8 cellular contexts compared by ENCODE assay signal in the genomic region with DNA sequence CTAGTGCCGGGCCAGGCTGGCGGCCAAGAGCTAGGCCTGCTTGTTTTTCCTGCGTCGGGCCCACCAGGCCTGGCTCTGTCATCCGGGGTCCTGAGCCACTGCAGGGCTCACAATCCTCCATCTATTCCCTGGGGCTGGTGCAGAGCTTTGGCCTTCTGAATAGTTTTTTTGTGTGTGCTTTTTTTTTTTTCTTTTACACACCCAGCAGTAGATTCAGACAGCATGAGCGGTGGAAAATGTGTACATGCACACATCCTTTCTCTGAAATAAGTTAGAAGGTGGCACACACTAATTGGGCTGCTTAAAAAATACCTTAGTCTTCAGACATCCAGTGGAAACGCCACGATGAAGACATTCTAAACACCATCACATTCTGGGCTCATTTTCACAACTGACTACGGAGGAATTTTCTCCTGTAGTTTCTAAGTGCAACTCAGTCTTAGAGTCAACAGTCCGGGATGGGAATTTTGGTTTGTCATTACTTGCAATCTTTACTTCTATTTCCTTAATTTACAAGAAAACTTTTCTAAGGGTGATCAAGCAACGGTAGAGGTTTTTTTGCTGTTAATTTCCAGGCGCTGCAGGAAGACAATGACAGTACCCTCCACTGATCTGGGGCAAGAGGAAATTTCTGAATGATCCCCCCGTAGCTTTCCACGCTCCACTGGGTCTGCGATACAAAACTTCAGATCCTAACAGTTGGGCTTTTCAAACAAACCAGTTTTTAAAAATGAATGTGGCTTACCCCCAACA.
DNase-seq lines count a peak whose midpoint lies in the region; ATAC-seq and TF ChIP-seq lines count a peak whose summit lies in the region.

No MANE protein-coding gene starts in this region.

- peak overlapping the region; percentile 99 for H3K27ac ChIP-seq in RWPE1

- no peaks in the 10 kb centered on the region for H3K9me3 ChIP-seq in neuron (ENCODE audit: low read length)

- CTCF ChIA-PET in RWPE1 (lab: Yijun Ruan, JAX), result interaction anchor here (0.6 to 0.8 kb wide), 5 partner anchors 9 to 392 kb away, joined by 3 to 4 read pairs (median 3); no protein-coding TSS in a partner anchor

- peaks cover 80% of the 10 kb centered on the region for H3K36me3 Mint-ChIP-seq in effector memory CD8-positive, alpha-beta T cell (ENCODE audit: insufficient read depth)

- peak overlapping the region; percentile 35 for H2AFZ ChIP-seq in neuron (ENCODE audit: low read depth, low read length)

- H3K27ac Mint-ChIP-seq in effector memory CD8-positive, alpha-beta T cell, result peak overlapping the region; percentile 93 to 94

- peak; percentile 0 for ATAC-seq in effector memory CD8-positive, alpha-beta T cell (replicated peaks)
- no peak for ATAC-seq in HG02884 (IDR thresholded peaks at IDR 0.05; ENCODE audit: unreplicated experiment)

- DNase-seq in GM06990 (ENCODE audit: extremely low read depth, insufficient read length) (no peak), RWPE1 (ENCODE audit: low spot score) (no peak), GM19238 (ENCODE audit: insufficient read length, low spot score) (no peak), retina (no peak)
- DNase-seq in effector memory CD8-positive, alpha-beta T cell, result no peak
- DNase-seq in effector CD8-positive, alpha-beta T cell (lab: John Stamatoyannopoulos, UW), result no peak

- H3K27me3 ChIP-seq in GM06990 (replicated peaks; ENCODE audit: control insufficient read depth, insufficient read depth, low read length), result no peaks in the 10 kb centered on the region
- H3K27me3 ChIP-seq in neuron (ENCODE audit: insufficient read depth, low read length), result no peaks in the 10 kb centered on the region

- POLR2A ChIA-PET in RWPE1 (lab: Yijun Ruan, JAX; ENCODE audit: low non-redundant PET), result interaction anchor here (0.7 to 1.7 kb wide), 2 partner anchors 134 to 1806 kb away, joined by 4 to 7 read pairs; no protein-coding TSS in a partner anchor

- no peaks in the 10 kb centered on the region for H3K9me3 Mint-ChIP-seq in effector memory CD8-positive, alpha-beta T cell

- TF ChIP-seq CTCF in GM06990 (IDR thresholded peaks at IDR 0.05; ENCODE audit: insufficient read depth, low read length, poor library complexity, severe bottlenecking) (no peak), RWPE1 (conservative IDR thresholded peaks at IDR 0.05; ENCODE audit: low read depth) (no peak)

- H3K27me3 Mint-ChIP-seq in effector memory CD8-positive, alpha-beta T cell, result no peaks in the 10 kb centered on the region

- H3K36me3 ChIP-seq in GM06990 (ENCODE audit: control insufficient read depth, insufficient read depth, low read length) (peaks cover 8% of the 10 kb centered on the region), neuron (ENCODE audit: insufficient read depth, low read length) (peaks cover 19% of the 10 kb centered on the region)

- H3K4me3 Mint-ChIP-seq in effector memory CD8-positive, alpha-beta T cell, result peak overlapping the region; percentile 96 to 99

- H3K4me1 Mint-ChIP-seq in effector memory CD8-positive, alpha-beta T cell (ENCODE audit: low read depth in 2 of 2), result peaks cover 47 to 53% of the 10 kb centered on the region in 2 donors

- H3K4me1 ChIP-seq in neuron (ENCODE audit: insufficient read depth, low read length), result peaks cover 58% of the 10 kb centered on the region

- H3K4me3 ChIP-seq in GM06990 (replicated peaks; ENCODE audit: low read depth, low read length) (peak overlapping the region; percentile 90), neuron (ENCODE audit: low read length) (peak overlapping the region; percentile 79)
